Comparison of ENCODE assay signal across 8 cellular contexts in genomic region chr10:63515002-63515763, GRCh38. TPM values are rescaled to one million over a fixed set of nuclear protein-coding genes. Genes with fewer than 3 reads are reported as not detected.
DNase-seq lines count a peak whose midpoint lies in the region; ATAC-seq, FAIRE-seq and TF ChIP-seq lines count a peak whose summit lies in the region.

No MANE protein-coding gene starts in this region.

- no peak for FAIRE-seq in GM12892 (lab: Jason Lieb, UNC)

- ATAC-seq in activated naive CD8-positive, alpha-beta T cell treated with anti-CD3 and anti-CD28 coated beads, Interleukin-2, amount 10 ng/mL, durations not matched to agents 7 days and 5 days (ENCODE audit: low read depth) = peak; percentile 69

- peaks cover 7 to 19% (median 13%) of the 10 kb centered on the region in 7 donors for H3K9me3 Mint-ChIP-seq in CD14-positive monocyte
- H3K9me3 Mint-ChIP-seq in activated naive CD8-positive, alpha-beta T cell treated with anti-CD3 and anti-CD28 coated beads, Interleukin-2, amount 10 ng/mL, durations not matched to agents 7 days and 5 days = peaks cover 7% of the 10 kb centered on the region

- POLR2A ChIA-PET in activated naive CD8-positive, alpha-beta T cell treated with anti-CD3 and anti-CD28 coated beads, Interleukin-2, amount 10 ng/mL, durations not matched to agents 7 days and 5 days (lab: Charles Lee) = interaction anchor here (0.6 kb wide), 1 partner anchor 250 kb away, joined by 3 read pairs; no protein-coding TSS in a partner anchor

- no peaks in the 10 kb centered on the region for H3K27me3 Mint-ChIP-seq in CD14-positive monocyte (ENCODE audit: low read depth in 3 of 3)
- no peaks in the 10 kb centered on the region for H3K27me3 Mint-ChIP-seq in activated naive CD8-positive, alpha-beta T cell treated with anti-CD3 and anti-CD28 coated beads, Interleukin-2, amount 10 ng/mL, durations not matched to agents 7 days and 5 days

- TF ChIP-seq POLR2A in GM12892 (IDR thresholded peaks at IDR 0.05; ENCODE audit: low read depth, low read length) = no peak

- DNase-seq in CD14-positive monocyte (ENCODE audit: low spot score) = no peak
- peak; percentile 26 for DNase-seq in HK-2 (ENCODE audit: unreplicated experiment)
- no peak for DNase-seq in activated naive CD8-positive, alpha-beta T cell treated with anti-CD3 and anti-CD28 coated beads, Interleukin-2, amount 10 ng/mL, durations not matched to agents 7 days and 5 days
- peak; percentile 80 for DNase-seq in iPS-NIHi7 (ENCODE audit: extremely low spot score)
- no peak for DNase-seq in OCI-M2 (lab: John Stamatoyannopoulos, UW; ENCODE audit: unreplicated experiment)
- no peak for DNase-seq in NCI-H2107 treated with DMSO at 0.1 percent for 48 hours (lab: John Stamatoyannopoulos, UW; ENCODE audit: unreplicated experiment)
- DNase-seq in GM12892 (ENCODE audit: insufficient read length) = no peak
- DNase-seq in stimulated activated CD4-positive, alpha-beta T cell treated with anti-CD3 and anti-CD28 coated beads, Interleukin-1b, Interleukin-23, amount 100 ng/mL, for 48 hours = no peak

- H3K36me3 Mint-ChIP-seq in CD14-positive monocyte = peaks cover 2 to 20% of the 10 kb centered on the region in 2 donors
- peaks cover 39% of the 10 kb centered on the region for H3K36me3 Mint-ChIP-seq in activated naive CD8-positive, alpha-beta T cell treated with anti-CD3 and anti-CD28 coated beads, Interleukin-2, amount 10 ng/mL, durations not matched to agents 7 days and 5 days

- TF ChIP-seq CTCF in CD14-positive monocyte (IDR thresholded peaks at IDR 0.05) = no peak

- H3K27ac Mint-ChIP-seq in CD14-positive monocyte = peak overlapping the region in 6 of 7 donors; percentile 2 to 86 (median 68)
- H3K27ac Mint-ChIP-seq in activated naive CD8-positive, alpha-beta T cell treated with anti-CD3 and anti-CD28 coated beads, Interleukin-2, amount 10 ng/mL, durations not matched to agents 7 days and 5 days = no peak overlapping the region

- no peak overlapping the region for H3K4me3 Mint-ChIP-seq in CD14-positive monocyte
- H3K4me3 Mint-ChIP-seq in activated naive CD8-positive, alpha-beta T cell treated with anti-CD3 and anti-CD28 coated beads, Interleukin-2, amount 10 ng/mL, durations not matched to agents 7 days and 5 days = peak overlapping the region; percentile 29

- H3K4me1 Mint-ChIP-seq in CD14-positive monocyte = peaks cover 27% of the 10 kb centered on the region
- H3K4me1 Mint-ChIP-seq in activated naive CD8-positive, alpha-beta T cell treated with anti-CD3 and anti-CD28 coated beads, Interleukin-2, amount 10 ng/mL, durations not matched to agents 7 days and 5 days = peaks cover 49% of the 10 kb centered on the region

- intact Hi-C loops in CD14-positive monocyte (cut with micrococcal nuclease) = no loop called here

RNA-seq across cellular contexts. Expression of gene REEP3, which starts 6.0 kb away (rescaled TPM):
- polyA plus RNA-seq in CD14-positive monocyte = 10 to 100 TPM; 17.7 TPM
- total RNA-seq in activated naive CD8-positive, alpha-beta T cell treated with anti-CD3 and anti-CD28 coated beads, Interleukin-2, amount 10 ng/mL, durations not matched to agents 7 days and 5 days = 10 to 100 TPM; 16.7 to 19.4 TPM
- 17.4 TPM for polyA plus RNA-seq in GM12892 (2012; ENCODE audit: missing spikeins)

RNA-seq across cellular contexts. Expression of gene JMJD1C, which starts 49.4 kb away (rescaled TPM):
- 10 to 100 TPM; 27.8 to 46.5 TPM for polyA plus RNA-seq in CD14-positive monocyte
- 10 to 100 TPM; 91.9 to 94.4 TPM for total RNA-seq in activated naive CD8-positive, alpha-beta T cell treated with anti-CD3 and anti-CD28 coated beads, Interleukin-2, amount 10 ng/mL, durations not matched to agents 7 days and 5 days
- polyA plus RNA-seq in GM12892 (2012; ENCODE audit: missing spikeins) = 44.8 TPM

Comparison
In these comparisons a context has a peak if more than half of its experiments do, and no peak if none do; other contexts are left out.
1. DNase-seq: peak in HK-2 (single experiment) and iPS-NIHi7 (single experiment); none in CD14-positive monocyte (single experiment), activated naive CD8-positive, alpha-beta T cell treated with anti-CD3 and anti-CD28 coated beads, Interleukin-2, amount 10 ng/mL, durations not matched to agents 7 days and 5 days (single experiment), OCI-M2 (single experiment), NCI-H2107 treated with DMSO at 0.1 percent for 48 hours (single experiment), GM12892 (single experiment) and stimulated activated CD4-positive, alpha-beta T cell treated with anti-CD3 and anti-CD28 coated beads, Interleukin-1b, Interleukin-23, amount 100 ng/mL, for 48 hours (single experiment).